In the genomic region with DNA sequence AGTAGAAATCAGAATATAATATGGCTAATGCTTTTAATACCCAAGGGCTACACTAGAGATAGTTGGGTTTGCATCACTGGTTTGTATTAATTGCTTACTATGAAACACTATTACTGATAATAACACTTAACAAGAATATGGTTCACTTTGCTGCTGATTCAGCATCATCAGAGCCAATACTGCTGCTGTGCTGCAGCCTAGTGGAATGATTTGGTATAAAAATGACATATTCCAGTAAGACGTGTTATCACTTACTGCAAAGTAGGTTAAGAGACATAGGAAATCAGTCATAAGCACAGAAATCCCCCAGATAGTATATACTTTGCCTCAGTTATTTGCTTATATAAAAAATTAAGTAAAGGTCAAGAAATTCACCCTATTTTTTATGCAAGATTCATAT, we compare ENCODE assay signal across 8 cellular contexts. TPM values are rescaled to one million over a fixed set of nuclear protein-coding genes. Genes with fewer than 3 reads are reported as not detected.
DNase-seq lines count a peak whose midpoint lies in the region; TF ChIP-seq lines count a peak whose summit lies in the region.

No MANE protein-coding gene starts in this region.

- in situ Hi-C loops in ACHN (cut with HindIII; ENCODE audit: low pct_ligation_motif_present, low pct_unique_long_range_greater_than_20kb, low sequenced_read_pairs): no loop called here

- H3K27me3 ChIP-seq in stomach: peaks cover 0 to 14% (median 0%) of the 10 kb centered on the region in 3 donors

- intact Hi-C loops in stomach (cut with DNase I; ENCODE audit: low total_unique reads): no loop called here

- H3K9me3 ChIP-seq in HEK293 (ENCODE audit: control insufficient read depth, insufficient read depth, low read depth, low read length) (no peaks in the 10 kb centered on the region), stomach (no peaks in the 10 kb centered on the region)

- POLR2A ChIA-PET in HEK293 (lab: Yijun Ruan, JAX): no interaction called here

- TF ChIP-seq CTCF in HEK293 (tag by site-specific recombination; IDR thresholded peaks at IDR 0.05): no peak
- peak in 2 of 7 experiments; percentile 20 to 21 for TF ChIP-seq CTCF in stomach (IDR thresholded peaks at IDR 0.05)

- TF ChIP-seq POLR2A in stomach (IDR thresholded peaks at IDR 0.05): no peak

- TF ChIP-seq EP300 in stomach (IDR thresholded peaks at IDR 0.05): no peak

- H3K4me3 ChIP-seq in HEK293 (ENCODE audit: low read depth, low read length) (no peak overlapping the region), stomach (no peak overlapping the region)

- H3K27ac ChIP-seq in HEK293 (ENCODE audit: extremely low read depth, low read depth, low read length): no peak overlapping the region
- no peak overlapping the region for H3K27ac ChIP-seq in stomach

- CTCF ChIA-PET in HEK293 (lab: Yijun Ruan, JAX): no interaction called here

- no peaks in the 10 kb centered on the region for H3K4me1 ChIP-seq in HEK293 (ENCODE audit: control insufficient read depth, insufficient read depth, low read length)
- peaks cover 0 to 10% (median 3%) of the 10 kb centered on the region in 4 donors for H3K4me1 ChIP-seq in stomach

- WGBS in stomach, 5 donors: 2 to 9% (median 4%) methylated on average over 1 of the region's 1 CpG

- peak; percentile 59 for DNase-seq in ACHN
- peak; percentile 79 for DNase-seq in OCI-M1 (lab: John Stamatoyannopoulos, UW)
- peak; percentile 10 for DNase-seq in fibroblast of the conjunctiva (ENCODE audit: low read depth)
- DNase-seq in OCI-M2 (lab: John Stamatoyannopoulos, UW; ENCODE audit: unreplicated experiment): no peak
- DNase-seq in activated CD4-positive, alpha-beta T cell treated with anti-CD3 and anti-CD28 coated beads for 48 hours: no peak
- DNase-seq in stomach: no peak
- DNase-seq in activated CD8-positive, alpha-beta memory T cell treated with anti-CD3 and anti-CD28 coated beads, Interleukin-2, amount 50 U/mL, for 4 hours: no peak

- no peaks in the 10 kb centered on the region for H3K36me3 ChIP-seq in HEK293 (ENCODE audit: control insufficient read depth in 2 of 2, insufficient read depth in 1 of 2, low read length in 2 of 2)
- no peaks in the 10 kb centered on the region for H3K36me3 ChIP-seq in stomach

TF ChIP-seq in HEK293, 187 proteins besides CTCF, POLR2A, EP300 and RAD21:
- TF ChIP-seq ZNF239 (tag by site-specific recombination; IDR thresholded peaks at IDR 0.05): no peak
- TF ChIP-seq ZNF843 (tag by site-specific recombination; IDR thresholded peaks at IDR 0.05): no peak
- peak; percentile 35; the same call in 1 of the 2 replicates for TF ChIP-seq ZNF654 (tag by site-specific recombination; IDR thresholded peaks at IDR 0.05; ENCODE audit: low read depth)

RNA-seq across cellular contexts. Expression of a gene that starts 2.8 kb away (rescaled TPM):
- total RNA-seq in stomach: 1 to 10 TPM in 1 of 5 donors, not detected in 4; 4.2 TPM
- polyA plus RNA-seq in stomach: not detected

Comparison
In these comparisons a context has a peak if more than half of its experiments do, and no peak if none do; other contexts are left out.
1. DNase-seq: peak in ACHN (single experiment), OCI-M1 (single experiment) and fibroblast of the conjunctiva (single experiment); none in OCI-M2 (single experiment), activated CD4-positive, alpha-beta T cell treated with anti-CD3 and anti-CD28 coated beads for 48 hours (single experiment), stomach (single experiment) and activated CD8-positive, alpha-beta memory T cell treated with anti-CD3 and anti-CD28 coated beads, Interleukin-2, amount 50 U/mL, for 4 hours (single experiment).